14 cellular contexts compared by ENCODE assay signal in the genomic region with DNA sequence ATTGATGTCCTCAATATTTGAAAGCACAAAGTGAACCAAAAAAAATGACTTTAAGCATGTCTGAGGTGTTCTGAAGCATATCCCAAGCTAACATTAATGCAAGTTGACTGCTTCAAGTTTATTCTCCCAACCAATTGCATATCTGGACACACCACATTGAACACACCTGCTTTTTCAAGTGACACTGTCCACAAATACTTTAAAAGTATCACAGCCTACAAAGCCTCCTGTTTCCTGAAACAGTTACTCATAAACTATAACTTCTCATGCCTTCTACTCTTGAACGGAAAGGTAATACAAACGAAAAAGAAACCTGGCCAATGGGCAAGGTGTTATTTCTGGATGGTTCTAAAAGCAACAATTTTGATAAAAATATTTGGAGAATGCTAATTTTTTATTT. TPM values are rescaled to one million over a fixed set of nuclear protein-coding genes. Genes with fewer than 3 reads are reported as not detected.
A peak's percentile ranks its signal among the peaks of the same experiment; 100 is the strongest.
DNase-seq lines count a peak whose midpoint lies in the region; ATAC-seq and TF ChIP-seq lines count a peak whose summit lies in the region.
"Had no signal": no experiment of that assay in that cellular context is flagged by ENCODE, and none has a peak within 500 bp of the region (broad histone marks: within the 10 kb centered on the region; RNA-seq: fewer than 3 reads in every experiment).

No MANE protein-coding gene starts in this region.

- H3K27ac ChIP-seq in GM23338 (ENCODE audit: low read depth) (no peak overlapping the region), parathyroid adenoma (no peak overlapping the region)

- H3K79me2 ChIP-seq in GM23338 (replicated peaks; ENCODE audit: insufficient read depth) (no peaks in the 10 kb centered on the region; the same call in 1 of the 2 replicates), parathyroid adenoma (no peaks in the 10 kb centered on the region)

- no peaks in the 10 kb centered on the region for H3K9me2 ChIP-seq in GM23338 (ENCODE audit: insufficient read depth)

- no peaks in the 10 kb centered on the region for H3K36me3 ChIP-seq in GM23338 (ENCODE audit: insufficient read depth)
- no peaks in the 10 kb centered on the region for H3K36me3 ChIP-seq in parathyroid adenoma (ENCODE audit: control insufficient read depth, insufficient read depth, low read length)

- DNase-seq in NCI-H345 (lab: John Stamatoyannopoulos, UW) = peak; percentile 19
- no peak for DNase-seq in NCI-H345 treated with DMSO at 0.1 percent for 48 hours (lab: John Stamatoyannopoulos, UW; ENCODE audit: unreplicated experiment)
- DNase-seq in GM23338 (ENCODE audit: low spot score) = no peak
- DNase-seq in glomerular visceral epithelial cell (ENCODE audit: extremely low spot score) = peak; percentile 35
- DNase-seq in NCI-H187 (lab: John Stamatoyannopoulos, UW) = no peak
- no peak for DNase-seq in COLO829 (ENCODE audit: low spot score)
- DNase-seq: activated CD4-positive, alpha-beta T cell treated with anti-CD3 and anti-CD28 coated beads, Interleukin-2, amount 50 U/mL, for 1 hour; activated naive CD4-positive, alpha-beta T cell treated with anti-CD3 and anti-CD28 coated beads, Interleukin-2, amount 10 ng/mL, durations not matched to agents 7 days and 5 days; central memory CD4-positive, alpha-beta T cell; NCI-H69 had no signal

- no peaks in the 10 kb centered on the region for H4K20me1 ChIP-seq in GM23338 (replicated peaks; ENCODE audit: insufficient read depth)

- H3K36me3 Mint-ChIP-seq in GM23338 (ENCODE audit: low read depth) = no peaks in the 10 kb centered on the region
- H3K36me3 Mint-ChIP-seq: activated naive CD4-positive, alpha-beta T cell treated with anti-CD3 and anti-CD28 coated beads, Interleukin-2, amount 10 ng/mL, durations not matched to agents 7 days and 5 days had no signal

- H3K4me3 Mint-ChIP-seq in GM23338 = peak overlapping the region; percentile 32; the same call in 1 of the 3 replicates

- no peaks in the 10 kb centered on the region for H3F3A ChIP-seq in GM23338 (replicated peaks; ENCODE audit: low read depth)

- H3K9ac ChIP-seq in parathyroid adenoma = no peak overlapping the region

- H3K27me3 Mint-ChIP-seq in GM23338 (ENCODE audit: insufficient read depth, low read depth, poor library complexity) = peaks cover 8% of the 10 kb centered on the region

- H2AFZ ChIP-seq in GM23338 (no peak overlapping the region), parathyroid adenoma (no peak overlapping the region)

- TF ChIP-seq CTCF in GM23338 (conservative IDR thresholded peaks at IDR 0.05; ENCODE audit: low read depth in 2 of 2) = no peak
- no peak for TF ChIP-seq CTCF in parathyroid adenoma (IDR thresholded peaks at IDR 0.05)

- H3K27me3 ChIP-seq in GM23338 (ENCODE audit: insufficient read depth) = peaks cover 9% of the 10 kb centered on the region
- no peaks in the 10 kb centered on the region for H3K27me3 ChIP-seq in parathyroid adenoma (ENCODE audit: control insufficient read depth, insufficient read depth, low read length)

- ATAC-seq in GM23338 = no peak
- ATAC-seq in HG03520 (IDR thresholded peaks at IDR 0.05; ENCODE audit: unreplicated experiment) = no peak
- ATAC-seq: K562 had no signal

- no peaks in the 10 kb centered on the region for H3K9me3 Mint-ChIP-seq in GM23338
- H3K9me3 Mint-ChIP-seq: activated naive CD4-positive, alpha-beta T cell treated with anti-CD3 and anti-CD28 coated beads, Interleukin-2, amount 10 ng/mL, durations not matched to agents 7 days and 5 days; T-helper 2 cell treated with Interferon-gamma antibody and Interleukin-4, amounts not matched to agents 5 μg/mL and 100 μg/mL, for 36 hours had no signal

- no peak overlapping the region for H3K27ac Mint-ChIP-seq in GM23338
- H3K27ac Mint-ChIP-seq: activated naive CD4-positive, alpha-beta T cell treated with anti-CD3 and anti-CD28 coated beads, Interleukin-2, amount 10 ng/mL, durations not matched to agents 7 days and 5 days had no signal

- H3K4me1 ChIP-seq in GM23338 (ENCODE audit: insufficient read depth) (peaks cover 5% of the 10 kb centered on the region; the same call in 1 of the 2 replicates), parathyroid adenoma (no peaks in the 10 kb centered on the region)

- H3K4me2 ChIP-seq in GM23338 = peak overlapping the region; percentile 88; the same call in 1 of the 2 replicates
- peak overlapping the region; percentile 6 for H3K4me2 ChIP-seq in parathyroid adenoma (ENCODE audit: low read length)

- H3K4me1 Mint-ChIP-seq in GM23338 = peaks cover 5% of the 10 kb centered on the region

- H3K4me3 ChIP-seq in GM23338 = peak overlapping the region; percentile 83; the same call in 1 of the 2 replicates
- H3K4me3 ChIP-seq in parathyroid adenoma (ENCODE audit: low read depth, low read length) = no peak overlapping the region
- H3K4me3 ChIP-seq: K562 had no signal

- no peaks in the 10 kb centered on the region for H3K9me3 ChIP-seq in parathyroid adenoma (ENCODE audit: control insufficient read depth, low read length)

TF ChIP-seq in GM23338, 12 proteins besides CTCF, POLR2A, EP300 and RAD21 (continues in another document):
- TF ChIP-seq, protein P1, sequence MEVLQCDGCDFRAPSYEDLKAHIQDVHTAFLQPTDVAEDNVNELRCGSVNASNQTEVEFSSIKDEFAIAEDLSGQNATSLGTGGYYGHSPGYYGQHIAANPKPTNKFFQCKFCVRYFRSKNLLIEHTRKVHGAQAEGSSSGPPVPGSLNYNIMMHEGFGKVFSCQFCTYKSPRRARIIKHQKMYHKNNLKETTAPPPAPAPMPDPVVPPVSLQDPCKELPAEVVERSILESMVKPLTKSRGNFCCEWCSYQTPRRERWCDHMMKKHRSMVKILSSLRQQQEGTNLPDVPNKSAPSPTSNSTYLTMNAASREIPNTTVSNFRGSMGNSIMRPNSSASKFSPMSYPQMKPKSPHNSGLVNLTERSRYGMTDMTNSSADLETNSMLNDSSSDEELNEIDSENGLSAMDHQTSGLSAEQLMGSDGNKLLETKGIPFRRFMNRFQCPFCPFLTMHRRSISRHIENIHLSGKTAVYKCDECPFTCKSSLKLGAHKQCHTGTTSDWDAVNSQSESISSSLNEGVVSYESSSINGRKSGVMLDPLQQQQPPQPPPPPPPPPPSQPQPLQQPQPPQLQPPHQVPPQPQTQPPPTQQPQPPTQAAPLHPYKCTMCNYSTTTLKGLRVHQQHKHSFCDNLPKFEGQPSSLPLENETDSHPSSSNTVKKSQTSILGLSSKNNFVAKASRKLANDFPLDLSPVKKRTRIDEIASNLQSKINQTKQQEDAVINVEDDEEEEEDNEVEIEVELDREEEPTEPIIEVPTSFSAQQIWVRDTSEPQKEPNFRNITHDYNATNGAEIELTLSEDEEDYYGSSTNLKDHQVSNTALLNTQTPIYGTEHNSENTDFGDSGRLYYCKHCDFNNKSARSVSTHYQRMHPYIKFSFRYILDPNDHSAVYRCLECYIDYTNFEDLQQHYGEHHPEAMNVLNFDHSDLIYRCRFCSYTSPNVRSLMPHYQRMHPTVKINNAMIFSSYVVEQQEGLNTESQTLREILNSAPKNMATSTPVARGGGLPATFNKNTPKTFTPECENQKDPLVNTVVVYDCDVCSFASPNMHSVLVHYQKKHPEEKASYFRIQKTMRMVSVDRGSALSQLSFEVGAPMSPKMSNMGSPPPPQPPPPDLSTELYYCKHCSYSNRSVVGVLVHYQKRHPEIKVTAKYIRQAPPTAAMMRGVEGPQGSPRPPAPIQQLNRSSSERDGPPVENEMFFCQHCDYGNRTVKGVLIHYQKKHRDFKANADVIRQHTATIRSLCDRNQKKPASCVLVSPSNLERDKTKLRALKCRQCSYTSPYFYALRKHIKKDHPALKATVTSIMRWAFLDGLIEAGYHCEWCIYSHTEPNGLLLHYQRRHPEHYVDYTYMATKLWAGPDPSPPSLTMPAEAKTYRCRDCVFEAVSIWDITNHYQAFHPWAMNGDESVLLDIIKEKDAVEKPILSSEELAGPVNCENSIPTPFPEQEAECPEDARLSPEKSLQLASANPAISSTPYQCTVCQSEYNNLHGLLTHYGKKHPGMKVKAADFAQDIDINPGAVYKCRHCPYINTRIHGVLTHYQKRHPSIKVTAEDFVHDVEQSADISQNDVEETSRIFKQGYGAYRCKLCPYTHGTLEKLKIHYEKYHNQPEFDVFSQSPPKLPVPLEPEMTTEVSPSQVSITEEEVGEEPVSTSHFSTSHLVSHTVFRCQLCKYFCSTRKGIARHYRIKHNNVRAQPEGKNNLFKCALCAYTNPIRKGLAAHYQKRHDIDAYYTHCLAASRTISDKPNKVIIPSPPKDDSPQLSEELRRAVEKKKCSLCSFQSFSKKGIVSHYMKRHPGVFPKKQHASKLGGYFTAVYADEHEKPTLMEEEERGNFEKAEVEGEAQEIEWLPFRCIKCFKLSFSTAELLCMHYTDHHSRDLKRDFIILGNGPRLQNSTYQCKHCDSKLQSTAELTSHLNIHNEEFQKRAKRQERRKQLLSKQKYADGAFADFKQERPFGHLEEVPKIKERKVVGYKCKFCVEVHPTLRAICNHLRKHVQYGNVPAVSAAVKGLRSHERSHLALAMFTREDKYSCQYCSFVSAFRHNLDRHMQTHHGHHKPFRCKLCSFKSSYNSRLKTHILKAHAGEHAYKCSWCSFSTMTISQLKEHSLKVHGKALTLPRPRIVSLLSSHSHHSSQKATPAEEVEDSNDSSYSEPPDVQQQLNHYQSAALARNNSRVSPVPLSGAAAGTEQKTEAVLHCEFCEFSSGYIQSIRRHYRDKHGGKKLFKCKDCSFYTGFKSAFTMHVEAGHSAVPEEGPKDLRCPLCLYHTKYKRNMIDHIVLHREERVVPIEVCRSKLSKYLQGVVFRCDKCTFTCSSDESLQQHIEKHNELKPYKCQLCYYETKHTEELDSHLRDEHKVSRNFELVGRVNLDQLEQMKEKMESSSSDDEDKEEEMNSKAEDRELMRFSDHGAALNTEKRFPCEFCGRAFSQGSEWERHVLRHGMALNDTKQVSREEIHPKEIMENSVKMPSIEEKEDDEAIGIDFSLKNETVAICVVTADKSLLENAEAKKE (CRISPR knock-in tag; IDR thresholded peaks at IDR 0.05) = no peak
- TF ChIP-seq JUNB (IDR thresholded peaks at IDR 0.05; ENCODE audit: unreplicated experiment) = no peak
- TF ChIP-seq, protein P2, sequence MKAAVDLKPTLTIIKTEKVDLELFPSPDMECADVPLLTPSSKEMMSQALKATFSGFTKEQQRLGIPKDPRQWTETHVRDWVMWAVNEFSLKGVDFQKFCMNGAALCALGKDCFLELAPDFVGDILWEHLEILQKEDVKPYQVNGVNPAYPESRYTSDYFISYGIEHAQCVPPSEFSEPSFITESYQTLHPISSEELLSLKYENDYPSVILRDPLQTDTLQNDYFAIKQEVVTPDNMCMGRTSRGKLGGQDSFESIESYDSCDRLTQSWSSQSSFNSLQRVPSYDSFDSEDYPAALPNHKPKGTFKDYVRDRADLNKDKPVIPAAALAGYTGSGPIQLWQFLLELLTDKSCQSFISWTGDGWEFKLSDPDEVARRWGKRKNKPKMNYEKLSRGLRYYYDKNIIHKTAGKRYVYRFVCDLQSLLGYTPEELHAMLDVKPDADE (IDR thresholded peaks at IDR 0.05) = no peak

RNA-seq across cellular contexts. Expression of gene CDKL2, which starts 1.1 kb away (rescaled TPM):
- 1.7 and 1.8 TPM in 2 replicates for total RNA-seq in GM23338 (2014; rRNA removed; shearing (Covaris generic))
- 2.0 and 3.1 TPM in 2 replicates for polyA plus RNA-seq in GM23338 (2016; fragmentation: Nextera tagmentation; extraction: Ambion mirVana)

RNA-seq across cellular contexts. Expression of gene G3BP2, which starts 44.0 kb away (rescaled TPM):
- 411 and 435 TPM in 2 replicates for total RNA-seq in GM23338 (2014; rRNA removed; shearing (Covaris generic))
- polyA plus RNA-seq in GM23338 (2016; fragmentation: Nextera tagmentation; extraction: Ambion mirVana) = 94.5 and 103 TPM in 2 replicates

Comparison
In these comparisons a context has a peak if more than half of its experiments do, and no peak if none do; other contexts are left out.
1. DNase-seq: peak in NCI-H345 (single experiment) and glomerular visceral epithelial cell (single experiment); none in NCI-H345 treated with DMSO at 0.1 percent for 48 hours (single experiment), GM23338 (single experiment), NCI-H187 (0 of 2) and COLO829 (single experiment).